Comparison of ENCODE assay signal across 1 cellular context in the genomic region with DNA sequence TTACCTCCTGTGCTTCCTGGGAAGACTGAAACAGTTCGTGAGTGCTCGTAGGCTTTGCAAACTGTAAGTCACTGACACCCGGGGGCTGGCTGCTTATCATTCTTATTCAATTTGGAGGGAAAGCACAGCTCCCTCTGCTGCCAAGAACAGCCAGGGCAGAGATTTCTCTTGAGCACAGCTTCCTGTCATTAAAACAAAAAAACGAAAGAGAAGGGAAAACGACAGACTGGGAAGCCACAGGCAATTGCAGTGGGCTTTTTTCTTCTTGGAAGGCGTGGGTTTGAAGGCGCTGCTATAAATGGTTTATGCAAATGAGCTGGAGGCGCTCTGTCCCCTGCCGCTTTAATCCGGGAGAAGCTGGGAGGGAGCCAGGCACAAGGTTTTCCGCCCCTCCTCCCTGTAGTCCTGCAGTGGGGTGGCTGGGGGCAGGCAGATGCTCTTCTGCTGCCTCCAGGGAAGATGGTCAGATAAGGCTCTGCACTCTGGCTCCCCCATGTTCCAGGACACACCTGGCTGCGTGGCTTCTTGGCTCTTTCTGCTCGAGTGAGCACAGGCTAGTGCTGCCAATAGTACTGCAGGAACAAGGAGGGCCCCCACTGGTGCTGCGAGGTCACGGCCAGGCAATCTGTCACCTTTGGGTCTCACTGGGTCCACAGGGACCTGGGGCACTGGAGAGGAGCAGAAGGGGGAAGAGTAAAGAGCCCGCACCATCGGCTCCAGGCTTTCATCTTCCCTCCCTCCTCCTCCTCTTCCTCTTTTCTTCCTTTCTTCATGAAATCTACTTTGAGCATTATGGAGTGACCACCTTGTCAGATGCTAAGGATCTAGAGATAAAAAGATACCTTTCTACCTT.
TF ChIP-seq lines count a peak whose summit lies in the region.

No MANE protein-coding gene starts in this region.

TF ChIP-seq in H1, 55 proteins besides CTCF, POLR2A, EP300 and RAD21:
- TF ChIP-seq, protein P1, sequence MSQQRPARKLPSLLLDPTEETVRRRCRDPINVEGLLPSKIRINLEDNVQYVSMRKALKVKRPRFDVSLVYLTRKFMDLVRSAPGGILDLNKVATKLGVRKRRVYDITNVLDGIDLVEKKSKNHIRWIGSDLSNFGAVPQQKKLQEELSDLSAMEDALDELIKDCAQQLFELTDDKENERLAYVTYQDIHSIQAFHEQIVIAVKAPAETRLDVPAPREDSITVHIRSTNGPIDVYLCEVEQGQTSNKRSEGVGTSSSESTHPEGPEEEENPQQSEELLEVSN (IDR thresholded peaks at IDR 0.05), result peak; percentile 66
- no peak for TF ChIP-seq MAFK (IDR thresholded peaks at IDR 0.05; ENCODE audit: low read depth, low read length)
